In genomic region chr9:91354846-91355245, GRCh38 we compare ENCODE assay signal across 17 cellular contexts.
"Had no signal": no experiment of that assay in that cellular context is flagged by ENCODE, and none has a peak within 500 bp of the region (broad histone marks: within the 10 kb centered on the region; RNA-seq: fewer than 3 reads in every experiment).

No MANE protein-coding gene starts in this region.

- DNase-seq: activated CD4-positive, alpha-beta T cell treated with anti-CD3 and anti-CD28 coated beads, Interleukin-2, amount 50 U/mL, for 1 hour; activated CD8-positive, alpha-beta memory T cell treated with anti-CD3 and anti-CD28 coated beads, Interleukin-2, amount 50 U/mL, for 4 hours; activated naive CD4-positive, alpha-beta T cell treated with Interleukin-2 at 50 U/mL for 16 hours; adrenal gland; dorsolateral prefrontal cortex; endodermal cell; erythroblast; foreskin keratinocyte; kidney glomerular epithelial cell; mesenchymal stem cell; naive thymus-derived CD8-positive, alpha-beta T cell; pancreas; stimulated activated CD4-positive, alpha-beta T cell treated with anti-CD3 and anti-CD28 coated beads, Interleukin-12 subunit alpha, Interleukin-12 subunit beta, amount 100 ng/mL, for 4 hours; stimulated activated CD4-positive, alpha-beta T cell treated with anti-CD3 and anti-CD28 coated beads, Interleukin-2, amount 100 ng/mL, for 24 hours; thyroid gland had no signal

- H3K4me3 Mint-ChIP-seq: endodermal cell; naive thymus-derived CD8-positive, alpha-beta T cell had no signal

- ATAC-seq: activated CD4-positive, CD25-positive, alpha-beta regulatory T cell treated with anti-CD3 and anti-CD28 coated beads, Interleukin-2, amount 50 U/mL, for 24 hours; foreskin keratinocyte; naive thymus-derived CD8-positive, alpha-beta T cell; pancreas had no signal

- H3K9me3 ChIP-seq: adrenal gland, pancreas, thyroid gland had no signal

- H3K27ac Mint-ChIP-seq: endodermal cell; naive thymus-derived CD8-positive, alpha-beta T cell had no signal

- H3K4me3 ChIP-seq: adrenal gland, cardiac muscle cell, dorsolateral prefrontal cortex, pancreas, thyroid gland had no signal

- H3K27me3 ChIP-seq: adrenal gland, cardiac muscle cell, dorsolateral prefrontal cortex, foreskin keratinocyte, pancreas, thyroid gland had no signal

- H3K27ac ChIP-seq: adrenal gland, cardiac muscle cell, foreskin keratinocyte, pancreas, thyroid gland had no signal

- H3K36me3 ChIP-seq: thyroid gland had no signal

- H3K9me3 Mint-ChIP-seq: endodermal cell; naive thymus-derived CD8-positive, alpha-beta T cell had no signal

- FAIRE-seq: pancreas had no signal

- H3K27me3 Mint-ChIP-seq: naive thymus-derived CD8-positive, alpha-beta T cell had no signal
